In the genomic region with DNA sequence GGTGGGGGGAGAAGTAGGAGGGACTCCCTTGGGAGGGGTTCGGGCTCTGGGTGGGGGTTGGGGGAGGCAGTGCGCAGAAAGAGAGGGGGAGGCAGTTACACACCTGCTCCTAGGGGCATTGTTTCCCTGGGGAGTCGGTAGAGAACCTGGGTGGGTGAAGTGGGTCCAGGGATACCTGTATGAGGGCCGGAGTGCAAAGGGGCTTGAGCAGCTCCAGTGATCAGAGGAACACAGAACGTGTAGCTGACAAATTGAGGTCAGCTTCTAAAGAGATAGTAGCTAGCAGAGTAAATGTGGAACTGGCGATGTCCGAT, we compare ENCODE assay signal across 8 cellular contexts. TPM values are rescaled to one million over a fixed set of nuclear protein-coding genes. Genes with fewer than 3 reads are reported as not detected.
DNase-seq lines count a peak whose midpoint lies in the region; ATAC-seq, FAIRE-seq and TF ChIP-seq lines count a peak whose summit lies in the region.

No MANE protein-coding gene starts in this region.

- H3K4me1 Mint-ChIP-seq in activated CD8-positive, alpha-beta T cell treated with anti-CD3 and anti-CD28 coated beads, Interleukin-2, amount 10 ng/mL, durations not matched to agents 7 days and 5 days (ENCODE audit: low read depth) = peaks cover 29% of the 10 kb centered on the region

- POLR2A ChIA-PET in activated CD8-positive, alpha-beta T cell treated with anti-CD3 and anti-CD28 coated beads, Interleukin-2, amount 10 ng/mL, durations not matched to agents 7 days and 5 days (lab: Charles Lee) = interaction anchor here (1.0 to 3.4 kb wide), 7 partner anchors 8 to 242 kb away, joined by 3 to 44 read pairs (median 6); a partner anchor contains a TSS

- H3K27ac ChIP-seq in kidney (ENCODE audit: low read depth in 2 of 2, low read length in 2 of 2) = peak overlapping the region; percentile 79 to 87
- peak overlapping the region; percentile 91 to 95 for H3K27ac ChIP-seq in thoracic aorta

- no peaks in the 10 kb centered on the region for H3K9me3 ChIP-seq in kidney (ENCODE audit: control insufficient read depth in 1 of 2, low read length in 2 of 2)
- no peaks in the 10 kb centered on the region for H3K9me3 ChIP-seq in thoracic aorta

- H3K4me3 ChIP-seq in AG10803 (ENCODE audit: low read length) = peak overlapping the region; percentile 90
- peak overlapping the region; percentile 84 to 92 for H3K4me3 ChIP-seq in kidney (ENCODE audit: low read length in 2 of 2)
- peak overlapping the region; percentile 75 for H3K4me3 ChIP-seq in thoracic aorta

- H3K4me3 Mint-ChIP-seq in activated CD8-positive, alpha-beta T cell treated with anti-CD3 and anti-CD28 coated beads, Interleukin-2, amount 10 ng/mL, durations not matched to agents 7 days and 5 days = peak overlapping the region; percentile 90

- H3K36me3 Mint-ChIP-seq in activated CD8-positive, alpha-beta T cell treated with anti-CD3 and anti-CD28 coated beads, Interleukin-2, amount 10 ng/mL, durations not matched to agents 7 days and 5 days (ENCODE audit: low read depth) = peaks cover 33% of the 10 kb centered on the region

- H3K4me1 ChIP-seq in kidney (ENCODE audit: control insufficient read depth in 1 of 2, insufficient read depth in 1 of 2, low read depth in 1 of 2, low read length in 2 of 2) (peaks cover 4 to 10% of the 10 kb centered on the region in 2 donors), thoracic aorta (ENCODE audit: control insufficient read depth in 1 of 2, low read depth in 2 of 2) (peaks cover 3 to 32% of the 10 kb centered on the region in 2 donors)

- no peaks in the 10 kb centered on the region for H3K27me3 Mint-ChIP-seq in activated CD8-positive, alpha-beta T cell treated with anti-CD3 and anti-CD28 coated beads, Interleukin-2, amount 10 ng/mL, durations not matched to agents 7 days and 5 days (ENCODE audit: low read depth)

- TF ChIP-seq CTCF in AG10803 (conservative IDR thresholded peaks at IDR 0.05; ENCODE audit: low read length) (no peak), kidney (IDR thresholded peaks at IDR 0.05; ENCODE audit: borderline replicate concordance, extremely low read depth, insufficient read depth) (no peak), thoracic aorta (IDR thresholded peaks at IDR 0.05) (no peak)

- H3K9me3 Mint-ChIP-seq in activated CD8-positive, alpha-beta T cell treated with anti-CD3 and anti-CD28 coated beads, Interleukin-2, amount 10 ng/mL, durations not matched to agents 7 days and 5 days (ENCODE audit: insufficient read depth) = no peaks in the 10 kb centered on the region

- TF ChIP-seq POLR2A in erythroblast (IDR thresholded peaks at IDR 0.05; ENCODE audit: low read length) = no peak

- no peak for FAIRE-seq in kidney (lab: Jason Lieb, UNC)

- DNase-seq in AG10803 (ENCODE audit: low read depth) (no peak), kidney (peak; percentile 36), thoracic aorta (ENCODE audit: low spot score) (no peak), EL (no peak), erythroblast (lab: John Stamatoyannopoulos, UW) (no peak), RPMI8226 (no peak)
- no peak for DNase-seq in activated CD8-positive, alpha-beta T cell treated with anti-CD3 and anti-CD28 coated beads, Interleukin-2, amount 10 ng/mL, durations not matched to agents 7 days and 5 days

- ATAC-seq in GM21381 (IDR thresholded peaks at IDR 0.05; ENCODE audit: unreplicated experiment) = peak; percentile 4
- no peak for ATAC-seq in activated CD8-positive, alpha-beta T cell treated with anti-CD3 and anti-CD28 coated beads, Interleukin-2, amount 10 ng/mL, durations not matched to agents 7 days and 5 days
- no peak for ATAC-seq in thoracic aorta (ENCODE audit: insufficient number of reproducible peaks, low FRiP score, low read depth)

- H3K36me3 ChIP-seq in kidney (ENCODE audit: control insufficient read depth in 1 of 2, insufficient read depth in 2 of 2, low read length in 2 of 2) = peaks cover 27 to 32% of the 10 kb centered on the region in 2 donors
- H3K36me3 ChIP-seq in thoracic aorta = peaks cover 25% of the 10 kb centered on the region

- H3K27ac Mint-ChIP-seq in activated CD8-positive, alpha-beta T cell treated with anti-CD3 and anti-CD28 coated beads, Interleukin-2, amount 10 ng/mL, durations not matched to agents 7 days and 5 days = peak overlapping the region; percentile 92

- CTCF ChIA-PET in activated CD8-positive, alpha-beta T cell treated with anti-CD3 and anti-CD28 coated beads, Interleukin-2, amount 10 ng/mL, durations not matched to agents 7 days and 5 days (lab: Charles Lee) = interaction anchor here (0.7 to 11.9 kb wide), 19 partner anchors 8 to 903 kb away, joined by 3 to 144 read pairs (median 4); a partner anchor contains a TSS

- peak overlapping the region; percentile 38 to 71 for H3K9ac ChIP-seq in kidney (ENCODE audit: low read length in 2 of 2)

- intact Hi-C loops in kidney (cut with DNase I) = no loop called here

- no peaks in the 10 kb centered on the region for H3K27me3 ChIP-seq in thoracic aorta (replicated peaks; ENCODE audit: insufficient read depth)

RNA-seq across cellular contexts. Expression of a gene that starts 0.4 kb away (rescaled TPM):
- total RNA-seq in activated CD8-positive, alpha-beta T cell treated with anti-CD3 and anti-CD28 coated beads, Interleukin-2, amount 10 ng/mL, durations not matched to agents 7 days and 5 days = 10 to 100 TPM; 72.3 to 78.1 TPM
- total RNA-seq in kidney = 51.1 TPM
- 21.9 TPM for polyA plus RNA-seq in kidney (ENCODE audit: insufficient read depth, low read depth, low replicate concordance)
- total RNA-seq in thoracic aorta = 10 to 100 TPM; 53.6 to 60.0 TPM

RNA-seq across cellular contexts. Expression of a gene that starts 18.2 kb away (rescaled TPM):
- under 1 TPM; 0.23 to 0.82 TPM for total RNA-seq in activated CD8-positive, alpha-beta T cell treated with anti-CD3 and anti-CD28 coated beads, Interleukin-2, amount 10 ng/mL, durations not matched to agents 7 days and 5 days
- 15.1 TPM for total RNA-seq in kidney
- 139 TPM for polyA plus RNA-seq in kidney (ENCODE audit: insufficient read depth, low read depth, low replicate concordance)
- total RNA-seq in thoracic aorta = 1 to 10 TPM; 4.2 to 5.0 TPM

RNA-seq across cellular contexts. Expression of a gene that starts 26.5 kb away (rescaled TPM):
- 10 to 100 TPM; 50.0 to 51.6 TPM for total RNA-seq in activated CD8-positive, alpha-beta T cell treated with anti-CD3 and anti-CD28 coated beads, Interleukin-2, amount 10 ng/mL, durations not matched to agents 7 days and 5 days
- total RNA-seq in kidney = 68.2 TPM
- 242 TPM for polyA plus RNA-seq in kidney (ENCODE audit: insufficient read depth, low read depth, low replicate concordance)
- 10 to 100 TPM; 50.8 to 57.2 TPM for total RNA-seq in thoracic aorta

RNA-seq across cellular contexts. Expression of a gene that starts 28.2 kb away (rescaled TPM):
- 10 to 100 TPM; 25.4 to 27.9 TPM for total RNA-seq in activated CD8-positive, alpha-beta T cell treated with anti-CD3 and anti-CD28 coated beads, Interleukin-2, amount 10 ng/mL, durations not matched to agents 7 days and 5 days
- total RNA-seq in kidney = 1.6 TPM
- 0.99 TPM for polyA plus RNA-seq in kidney (ENCODE audit: insufficient read depth, low read depth, low replicate concordance)
- total RNA-seq in thoracic aorta = not detected
